Comparison of ENCODE assay signal across 9 cellular contexts in the genomic region with DNA sequence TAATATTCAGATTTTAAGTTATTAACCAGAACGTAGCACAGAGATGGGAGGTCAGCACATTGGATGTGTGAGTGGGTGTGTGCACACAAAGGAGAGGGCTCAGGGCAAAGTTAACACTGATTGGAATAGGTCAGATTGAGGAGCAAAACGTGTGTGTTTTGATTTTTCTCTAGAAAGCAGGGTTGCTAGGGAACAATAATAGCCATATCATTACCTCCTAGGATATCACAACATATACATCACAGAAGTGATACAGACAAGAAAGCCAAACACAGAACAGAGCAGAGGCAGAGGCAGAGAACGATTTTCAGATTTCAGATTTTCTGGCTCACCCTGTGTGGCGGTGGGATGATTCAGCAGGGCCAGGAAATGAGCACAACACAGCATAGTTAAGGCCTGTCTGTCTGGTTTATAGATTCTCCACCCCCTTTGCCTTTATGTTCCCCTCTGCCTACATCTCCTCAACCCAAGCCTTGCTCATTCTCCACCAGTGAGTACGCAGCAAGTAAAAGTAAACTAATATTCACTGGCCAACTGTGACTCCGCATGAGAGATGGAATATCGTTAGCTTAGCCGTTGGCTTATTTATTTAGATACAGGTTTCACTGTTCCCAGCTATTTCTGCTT.
DNase-seq lines count a peak whose midpoint lies in the region; ATAC-seq and TF ChIP-seq lines count a peak whose summit lies in the region.
"Had no signal": no experiment of that assay in that cellular context is flagged by ENCODE, and none has a peak within 500 bp of the region (broad histone marks: within the 10 kb centered on the region; RNA-seq: fewer than 3 reads in every experiment).

No MANE protein-coding gene starts in this region.

- no peaks in the 10 kb centered on the region for H3K36me3 ChIP-seq in transverse colon
- H3K36me3 ChIP-seq: heart right ventricle had no signal

- peak overlapping the region in 2 of 4 donors; percentile 1 to 17 for H3K4me3 ChIP-seq in transverse colon
- H3K4me3 ChIP-seq: heart right ventricle had no signal

- H3K27me3 ChIP-seq in transverse colon = no peaks in the 10 kb centered on the region
- H3K27me3 ChIP-seq: heart right ventricle had no signal

- in situ Hi-C loops in transverse colon (cut with MboI; ENCODE audit: low pct_ligation_motif_present in 1 of 4, low pct_unique_long_range_greater_than_20kb in 1 of 4, low sequenced_read_pairs in 3 of 4) = no loop called here

- no peak for ATAC-seq in GM18505 (IDR thresholded peaks at IDR 0.05; ENCODE audit: unreplicated experiment)

- H3K9me3 ChIP-seq in transverse colon = no peaks in the 10 kb centered on the region
- H3K9me3 ChIP-seq: heart right ventricle had no signal

- WGBS in transverse colon (ENCODE audit: low coverage in 1 of 2), 2 donors = 28 to 39% methylated on average over 7 to 8 of the region's 8 CpGs

- peaks cover 10 to 78% (median 43%) of the 10 kb centered on the region in 4 donors for H3K4me1 ChIP-seq in transverse colon

- TF ChIP-seq CTCF in VCaP (conservative IDR thresholded peaks at IDR 0.05) (no peak), transverse colon (IDR thresholded peaks at IDR 0.05) (no peak)

- intact Hi-C loops in transverse colon (cut with DNase I; ENCODE audit: low total_unique reads) = no loop called here

- H3K27ac ChIP-seq in VCaP (peak overlapping the region; percentile 65; the same call in 1 of the 2 replicates), transverse colon (peak overlapping the region; percentile 71 to 82 (median 78))
- H3K27ac ChIP-seq: heart right ventricle had no signal

- TF ChIP-seq POLR2A in transverse colon (IDR thresholded peaks at IDR 0.05) (peak; percentile 53), GM18505 (IDR thresholded peaks at IDR 0.05; ENCODE audit: borderline replicate concordance, extremely low read depth, insufficient read depth, insufficient read length) (no peak)

- TF ChIP-seq EP300 in transverse colon (IDR thresholded peaks at IDR 0.05; ENCODE audit: low read depth) = no peak

- peak in 2 of 3 donors; percentile 10 to 32 for DNase-seq in stimulated activated CD4-positive, alpha-beta T cell treated with anti-CD3 and anti-CD28 coated beads, Interleukin-12 subunit alpha, Interleukin-12 subunit beta, amount 100 ng/mL, for 48 hours (ENCODE audit: low read depth in 2 of 3, low spot score in 1 of 3)
- no peak for DNase-seq in stimulated activated CD4-positive, alpha-beta T cell treated with anti-CD3 and anti-CD28 coated beads, Interleukin-12 subunit alpha, Interleukin-12 subunit beta, amount 100 ng/mL, for 4 hours
- DNase-seq in iris pigment epithelial cell (ENCODE audit: low read depth) = peak; percentile 99
- DNase-seq in transverse colon = peak; percentile 20
- no peak for DNase-seq in NCI-H2171 treated with DMSO at 0.1 percent for 48 hours (lab: John Stamatoyannopoulos, UW)
- DNase-seq in DMS79 (lab: John Stamatoyannopoulos, UW) = no peak
- DNase-seq: heart right ventricle had no signal

Comparison
In these comparisons a context has a peak if more than half of its experiments do, and no peak if none do; other contexts are left out.
1. DNase-seq: peak in stimulated activated CD4-positive, alpha-beta T cell treated with anti-CD3 and anti-CD28 coated beads, Interleukin-12 subunit alpha, Interleukin-12 subunit beta, amount 100 ng/mL, for 48 hours (2 of 3), iris pigment epithelial cell (single experiment) and transverse colon (single experiment); none in stimulated activated CD4-positive, alpha-beta T cell treated with anti-CD3 and anti-CD28 coated beads, Interleukin-12 subunit alpha, Interleukin-12 subunit beta, amount 100 ng/mL, for 4 hours (single experiment), NCI-H2171 treated with DMSO at 0.1 percent for 48 hours (single experiment) and DMS79 (single experiment).